Comparison of ENCODE assay signal across 34 cellular contexts in the genomic region with DNA sequence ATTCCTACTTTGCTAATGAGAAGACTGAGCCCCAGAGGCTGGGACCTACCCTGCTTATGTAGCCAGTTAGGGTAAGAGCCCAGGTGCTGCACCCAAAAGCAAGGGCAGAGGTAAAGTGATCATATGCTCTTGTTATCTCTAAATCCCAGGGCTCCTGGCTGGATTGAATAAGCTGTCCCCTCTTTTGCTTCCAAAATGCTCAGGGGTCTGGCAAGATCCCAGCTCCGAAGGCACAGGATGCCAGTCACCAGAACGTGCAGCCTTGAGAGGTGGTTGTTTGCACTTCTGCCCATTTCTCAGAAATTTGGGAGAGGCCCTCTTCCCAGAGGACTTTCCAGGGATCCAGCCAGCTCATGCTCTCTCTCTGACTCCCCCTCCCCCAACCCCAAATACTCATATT.
"Had no signal": no experiment of that assay in that cellular context is flagged by ENCODE, and none has a peak within 500 bp of the region (broad histone marks: within the 10 kb centered on the region; RNA-seq: fewer than 3 reads in every experiment).

No MANE protein-coding gene starts in this region.

- H3K4me3 Mint-ChIP-seq: activated B cell treated with CpG ODN at 0.5 μM for 24 hours; activated CD4-positive, alpha-beta memory T cell treated with anti-CD3 and anti-CD28 coated beads for 36 hours; activated CD4-positive, alpha-beta T cell treated with anti-CD3 and anti-CD28 coated beads, Interleukin-2, amount 10 ng/mL, durations not matched to agents 24 days and 14 days; activated CD8-positive, alpha-beta T cell treated with anti-CD3 and anti-CD28 coated beads for 36 hours; activated naive CD4-positive, alpha-beta T cell treated with anti-CD3 and anti-CD28 coated beads for 36 hours; activated naive CD8-positive, alpha-beta T cell treated with anti-CD3 and anti-CD28 coated beads for 36 hours; activated T-cell treated with anti-CD3 and anti-CD28 coated beads, Interleukin-2, amount 50 U/mL, for 4 hours; activated T-cell treated with anti-CD3 and anti-CD28 coated beads, Interleukin-2, amount 50 U/mL, for 72 hours; activated T-helper 1 cell treated with anti-CD3 and anti-CD28 coated beads, Interleukin-12 subunit alpha, Interleukin-12 subunit beta, Interleukin-2, Interleukin-4 antibody, amounts not matched to agents 30 ng/mL and 10 ng/mL and 1 ng/mL, durations not matched to agents 14 hours and 24 hours and 36 hours; activated T-helper 17 cell treated with anti-CD3 and anti-CD28 coated beads, Interleukin-2, amount 50 U/mL, for 72 hours; brain; central memory CD8-positive, alpha-beta T cell; T-helper 1 cell treated with Interleukin-12 subunit alpha and Interleukin-12 subunit beta and Interleukin-4 antibody, amounts not matched to agents 30 μg/mL and 1 μg/mL, for 36 hours; T-helper 2 cell treated with Interferon-gamma antibody and Interleukin-4, amounts not matched to agents 5 μg/mL and 100 μg/mL, for 36 hours had no signal

- H3K9me3 Mint-ChIP-seq: activated B cell treated with CpG ODN at 0.5 μM for 24 hours; activated CD4-positive, alpha-beta memory T cell treated with anti-CD3 and anti-CD28 coated beads for 36 hours; activated CD4-positive, alpha-beta T cell treated with anti-CD3 and anti-CD28 coated beads, Interleukin-2, amount 10 ng/mL, durations not matched to agents 24 days and 14 days; activated CD8-positive, alpha-beta T cell treated with anti-CD3 and anti-CD28 coated beads for 36 hours; activated naive CD4-positive, alpha-beta T cell treated with anti-CD3 and anti-CD28 coated beads for 36 hours; activated naive CD4-positive, alpha-beta T cell treated with anti-CD3 and anti-CD28 coated beads, Interleukin-2, amount 50 U/mL, for 72 hours; activated naive CD8-positive, alpha-beta T cell treated with anti-CD3 and anti-CD28 coated beads for 36 hours; activated T-cell treated with anti-CD3 and anti-CD28 coated beads, Interleukin-2, amount 50 U/mL, for 4 hours; activated T-helper 1 cell treated with anti-CD3 and anti-CD28 coated beads, Interleukin-12 subunit alpha, Interleukin-12 subunit beta, Interleukin-2, Interleukin-4 antibody, amounts not matched to agents 30 ng/mL and 10 ng/mL and 1 ng/mL, durations not matched to agents 14 hours and 24 hours and 36 hours; activated T-helper 17 cell treated with anti-CD3 and anti-CD28 coated beads, Interleukin-2, amount 50 U/mL, for 72 hours; central memory CD8-positive, alpha-beta T cell; T-helper 1 cell treated with Interleukin-12 subunit alpha and Interleukin-12 subunit beta and Interleukin-4 antibody, amounts not matched to agents 30 μg/mL and 1 μg/mL, for 36 hours; T-helper 2 cell treated with Interferon-gamma antibody and Interleukin-4, amounts not matched to agents 5 μg/mL and 100 μg/mL, for 36 hours had no signal

- H3K27ac ChIP-seq: ascending aorta, cardiac muscle cell, VCaP had no signal

- H3K27me3 ChIP-seq: ascending aorta, cardiac muscle cell had no signal

- H3K9me3 ChIP-seq: ascending aorta had no signal

- H3K27me3 Mint-ChIP-seq: activated CD4-positive, alpha-beta memory T cell treated with anti-CD3 and anti-CD28 coated beads for 36 hours; activated CD4-positive, alpha-beta T cell treated with anti-CD3 and anti-CD28 coated beads, Interleukin-2, amount 10 ng/mL, durations not matched to agents 24 days and 14 days; activated CD8-positive, alpha-beta T cell treated with anti-CD3 and anti-CD28 coated beads for 36 hours; activated naive CD8-positive, alpha-beta T cell treated with anti-CD3 and anti-CD28 coated beads for 36 hours had no signal

- H3K36me3 Mint-ChIP-seq: activated CD4-positive, alpha-beta memory T cell treated with anti-CD3 and anti-CD28 coated beads for 36 hours; activated naive CD4-positive, alpha-beta T cell treated with anti-CD3 and anti-CD28 coated beads, Interleukin-2, amount 50 U/mL, for 72 hours; activated naive CD8-positive, alpha-beta T cell treated with anti-CD3 and anti-CD28 coated beads for 36 hours had no signal

- H3K4me1 Mint-ChIP-seq: activated B cell treated with CpG ODN at 0.5 μM for 24 hours; activated CD4-positive, alpha-beta T cell treated with anti-CD3 and anti-CD28 coated beads, Interleukin-2, amount 10 ng/mL, durations not matched to agents 24 days and 14 days; activated naive CD8-positive, alpha-beta T cell treated with anti-CD3 and anti-CD28 coated beads for 36 hours; activated T-helper 17 cell treated with anti-CD3 and anti-CD28 coated beads, Interleukin-2, amount 50 U/mL, for 72 hours; central memory CD8-positive, alpha-beta T cell had no signal

- DNase-seq: activated B cell treated with CpG ODN at 0.5 μM for 24 hours; activated CD4-positive, alpha-beta memory T cell treated with anti-CD3 and anti-CD28 coated beads for 36 hours; activated CD4-positive, alpha-beta T cell treated with anti-CD3 and anti-CD28 coated beads for 4 hours; activated CD4-positive, alpha-beta T cell treated with anti-CD3 and anti-CD28 coated beads, Interleukin-2, amount 10 ng/mL, durations not matched to agents 24 days and 14 days; activated CD4-positive, alpha-beta T cell treated with anti-CD3 and anti-CD28 coated beads, Interleukin-2, amount 50 U/mL, for 1 hour; activated CD4-positive, alpha-beta T cell treated with anti-CD3 and anti-CD28 coated beads, Interleukin-2, amount 50 U/mL, for 4 hours; activated CD4-positive, CD25-positive, alpha-beta regulatory T cell treated with anti-CD3 and anti-CD28 coated beads, Interleukin-2, amount 50 U/mL, for 72 hours; activated CD8-positive, alpha-beta memory T cell treated with anti-CD3 and anti-CD28 coated beads, Interleukin-2, amount 50 U/mL, for 4 hours; activated CD8-positive, alpha-beta T cell treated with anti-CD3 and anti-CD28 coated beads for 36 hours; activated effector memory CD4-positive, alpha-beta T cell treated with anti-CD3 and anti-CD28 coated beads, Interleukin-2, amount 50 U/mL, for 16 hours; activated gamma-delta T cell treated with Interleukin-2 at 50 U/mL for 16 hours; activated naive CD4-positive, alpha-beta T cell; activated naive CD4-positive, alpha-beta T cell treated with anti-CD3 and anti-CD28 coated beads for 36 hours; activated naive CD4-positive, alpha-beta T cell treated with anti-CD3 and anti-CD28 coated beads, Interleukin-2, amount 50 U/mL, for 16 hours; activated naive CD8-positive, alpha-beta T cell treated with anti-CD3 and anti-CD28 coated beads for 36 hours; activated T-cell treated with anti-CD3 and anti-CD28 coated beads for 4 hours; activated T-cell treated with anti-CD3 and anti-CD28 coated beads, Interleukin-2, amount 50 U/mL, for 1 hour; activated T-cell treated with anti-CD3 and anti-CD28 coated beads, Interleukin-2, amount 50 U/mL, for 4 hours; activated T-cell treated with anti-CD3 and anti-CD28 coated beads, Interleukin-2, amount 50 U/mL, for 72 hours; amygdala; anterior cingulate cortex; T-helper 1 cell; T-helper 2 cell; T-helper 9 cell had no signal

- H3K4me3 ChIP-seq: ascending aorta, cardiac muscle cell had no signal

- H3K36me3 ChIP-seq: ascending aorta, cardiac muscle cell had no signal

- H3K27ac Mint-ChIP-seq: activated B cell treated with CpG ODN at 0.5 μM for 24 hours; activated CD4-positive, alpha-beta memory T cell treated with anti-CD3 and anti-CD28 coated beads for 36 hours; activated CD4-positive, alpha-beta T cell treated with anti-CD3 and anti-CD28 coated beads, Interleukin-2, amount 10 ng/mL, durations not matched to agents 24 days and 14 days; activated CD8-positive, alpha-beta T cell treated with anti-CD3 and anti-CD28 coated beads for 36 hours; activated naive CD4-positive, alpha-beta T cell treated with anti-CD3 and anti-CD28 coated beads for 36 hours; activated naive CD4-positive, alpha-beta T cell treated with anti-CD3 and anti-CD28 coated beads, Interleukin-2, amount 50 U/mL, for 72 hours; activated naive CD8-positive, alpha-beta T cell treated with anti-CD3 and anti-CD28 coated beads for 36 hours; activated T-cell treated with anti-CD3 and anti-CD28 coated beads, Interleukin-2, amount 50 U/mL, for 72 hours; activated T-helper 1 cell treated with anti-CD3 and anti-CD28 coated beads, Interleukin-12 subunit alpha, Interleukin-12 subunit beta, Interleukin-2, Interleukin-4 antibody, amounts not matched to agents 30 ng/mL and 10 ng/mL and 1 ng/mL, durations not matched to agents 14 hours and 24 hours and 36 hours; activated T-helper 17 cell treated with anti-CD3 and anti-CD28 coated beads, Interleukin-2, amount 50 U/mL, for 72 hours; T-helper 1 cell treated with Interleukin-12 subunit alpha and Interleukin-12 subunit beta and Interleukin-4 antibody, amounts not matched to agents 30 μg/mL and 1 μg/mL, for 36 hours; T-helper 2 cell treated with Interferon-gamma antibody and Interleukin-4, amounts not matched to agents 5 μg/mL and 100 μg/mL, for 36 hours had no signal
